In the genomic region with DNA sequence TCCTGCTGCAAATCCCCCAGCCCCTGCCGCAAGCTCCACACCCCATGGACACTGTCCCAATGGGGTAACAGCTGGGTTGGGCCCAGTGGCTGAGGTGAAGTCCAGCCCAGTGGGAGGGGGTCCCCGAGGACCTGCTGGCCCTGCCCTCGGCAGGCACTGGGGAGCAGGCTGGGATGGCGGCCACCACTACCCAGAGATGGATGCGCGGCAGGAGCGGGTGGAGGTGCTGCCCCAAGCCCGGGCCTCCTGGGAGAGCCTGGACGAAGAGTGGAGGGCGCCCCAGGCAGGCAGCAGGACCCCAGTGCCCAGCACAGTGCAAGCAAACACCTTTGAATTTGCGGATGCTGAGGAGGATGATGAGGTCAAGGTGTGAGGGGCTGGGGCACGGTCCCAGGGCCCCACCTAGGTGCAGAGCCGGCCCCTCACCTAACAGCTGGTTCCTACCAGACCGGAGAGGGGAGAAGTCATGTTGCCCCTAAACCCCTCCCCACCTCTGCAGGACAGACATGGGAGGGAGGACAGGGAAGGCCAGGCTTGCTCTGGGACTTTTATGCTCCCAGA, we compare ENCODE assay signal across 1 cellular context.
TF ChIP-seq lines count a peak whose summit lies in the region.

No MANE protein-coding gene starts in this region.

TF ChIP-seq in liver, 16 proteins besides CTCF, POLR2A, EP300 and RAD21:
- TF ChIP-seq HNF4A (conservative IDR thresholded peaks at IDR 0.05), result no peak
- TF ChIP-seq JUND (IDR thresholded peaks at IDR 0.05), result no peak
- no peak for TF ChIP-seq MAX (IDR thresholded peaks at IDR 0.05)
- no peak for TF ChIP-seq NR2F2 (IDR thresholded peaks at IDR 0.05)
- no peak for TF ChIP-seq FOXA2 (IDR thresholded peaks at IDR 0.05)
- no peak for TF ChIP-seq HNF4G (IDR thresholded peaks at IDR 0.05)
- TF ChIP-seq GABPA (IDR thresholded peaks at IDR 0.05 in 1 of 2, conservative IDR thresholded peaks at IDR 0.05 in 1 of 2), result no peak
